1 cellular context compared by ENCODE assay signal in the genomic region with DNA sequence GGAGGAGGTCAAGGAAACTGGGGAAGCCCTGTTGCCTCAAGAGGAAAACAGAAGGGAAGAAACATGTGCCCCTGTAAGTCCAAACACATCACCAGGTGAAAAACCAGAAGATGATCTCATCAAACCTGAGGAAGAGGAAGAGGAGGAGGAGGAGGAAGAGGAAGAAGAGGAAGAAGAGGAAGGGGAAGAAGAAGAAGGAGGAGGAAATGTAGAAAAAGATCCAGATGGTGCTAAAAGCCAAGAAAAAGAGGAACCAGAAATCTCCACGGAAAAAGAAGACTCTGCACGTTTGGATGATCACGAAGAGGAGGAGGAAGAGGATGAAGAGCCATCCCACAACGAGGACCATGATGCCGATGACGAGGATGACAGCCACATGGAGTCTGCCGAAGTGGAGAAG.
TF ChIP-seq lines count a peak whose summit lies in the region.

No MANE protein-coding gene starts in this region.

TF ChIP-seq in K562, 482 proteins besides CTCF, POLR2A, EP300 and RAD21:
- TF ChIP-seq MTA1 (IDR thresholded peaks at IDR 0.05; ENCODE audit: borderline replicate concordance) = 0 out of 2 replicates have a peak, but pooled peaks have one; percentile 44
- TF ChIP-seq, protein P1, sequence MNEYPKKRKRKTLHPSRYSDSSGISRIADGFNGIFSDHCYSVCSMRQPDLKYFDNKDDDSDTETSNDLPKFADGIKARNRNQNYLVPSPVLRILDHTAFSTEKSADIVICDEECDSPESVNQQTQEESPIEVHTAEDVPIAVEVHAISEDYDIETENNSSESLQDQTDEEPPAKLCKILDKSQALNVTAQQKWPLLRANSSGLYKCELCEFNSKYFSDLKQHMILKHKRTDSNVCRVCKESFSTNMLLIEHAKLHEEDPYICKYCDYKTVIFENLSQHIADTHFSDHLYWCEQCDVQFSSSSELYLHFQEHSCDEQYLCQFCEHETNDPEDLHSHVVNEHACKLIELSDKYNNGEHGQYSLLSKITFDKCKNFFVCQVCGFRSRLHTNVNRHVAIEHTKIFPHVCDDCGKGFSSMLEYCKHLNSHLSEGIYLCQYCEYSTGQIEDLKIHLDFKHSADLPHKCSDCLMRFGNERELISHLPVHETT (CRISPR knock-in tag; conservative IDR thresholded peaks at IDR 0.05 in 1 of 2, IDR thresholded peaks at IDR 0.05 in 1 of 2) = no peak
- TF ChIP-seq ETV6 (IDR thresholded peaks at IDR 0.05; ENCODE audit: borderline replicate concordance in 1 of 2, low read depth in 2 of 2, low read length in 1 of 2) = peak; percentile 38 to 57; a peak in 1 of 4 replicates
- TF ChIP-seq ETV6 (CRISPR knock-in tag; IDR thresholded peaks at IDR 0.05; ENCODE audit: borderline replicate concordance) = no peak
- TF ChIP-seq SPI1 (IDR thresholded peaks at IDR 0.05; ENCODE audit: borderline replicate concordance, low read depth, low read length) = 0 out of 2 replicates have a peak, but pooled peaks have one; percentile 6
- TF ChIP-seq, protein P2, sequence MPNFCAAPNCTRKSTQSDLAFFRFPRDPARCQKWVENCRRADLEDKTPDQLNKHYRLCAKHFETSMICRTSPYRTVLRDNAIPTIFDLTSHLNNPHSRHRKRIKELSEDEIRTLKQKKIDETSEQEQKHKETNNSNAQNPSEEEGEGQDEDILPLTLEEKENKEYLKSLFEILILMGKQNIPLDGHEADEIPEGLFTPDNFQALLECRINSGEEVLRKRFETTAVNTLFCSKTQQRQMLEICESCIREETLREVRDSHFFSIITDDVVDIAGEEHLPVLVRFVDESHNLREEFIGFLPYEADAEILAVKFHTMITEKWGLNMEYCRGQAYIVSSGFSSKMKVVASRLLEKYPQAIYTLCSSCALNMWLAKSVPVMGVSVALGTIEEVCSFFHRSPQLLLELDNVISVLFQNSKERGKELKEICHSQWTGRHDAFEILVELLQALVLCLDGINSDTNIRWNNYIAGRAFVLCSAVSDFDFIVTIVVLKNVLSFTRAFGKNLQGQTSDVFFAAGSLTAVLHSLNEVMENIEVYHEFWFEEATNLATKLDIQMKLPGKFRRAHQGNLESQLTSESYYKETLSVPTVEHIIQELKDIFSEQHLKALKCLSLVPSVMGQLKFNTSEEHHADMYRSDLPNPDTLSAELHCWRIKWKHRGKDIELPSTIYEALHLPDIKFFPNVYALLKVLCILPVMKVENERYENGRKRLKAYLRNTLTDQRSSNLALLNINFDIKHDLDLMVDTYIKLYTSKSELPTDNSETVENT (CRISPR knock-in tag; IDR thresholded peaks at IDR 0.05) = no peak
TF ChIP-seq in K562: peak in this region for 3.
